ENCODE assay signal across 8 cellular contexts in genomic region chr6:137094411-137095008, GRCh38. TPM values are rescaled to one million over a fixed set of nuclear protein-coding genes. Genes with fewer than 3 reads are reported as not detected.
DNase-seq lines count a peak whose midpoint lies in the region; ATAC-seq and TF ChIP-seq lines count a peak whose summit lies in the region.

No MANE protein-coding gene starts in this region.

- H3K9me3 ChIP-seq in HEK293 (ENCODE audit: control insufficient read depth, insufficient read depth, low read depth, low read length) (no peaks in the 10 kb centered on the region), lower lobe of right lung (no peaks in the 10 kb centered on the region)

- no peak overlapping the region for H3K4me3 ChIP-seq in HEK293 (ENCODE audit: low read depth, low read length)
- peak overlapping the region in 6 of 59 donors; percentile 3 to 24 (median 12) for H3K4me3 ChIP-seq in dorsolateral prefrontal cortex
- H3K4me3 ChIP-seq in lower lobe of right lung: no peak overlapping the region

- DNase-seq in DMS153 (lab: John Stamatoyannopoulos, UW) (peak; percentile 37), NCI-H524 (lab: John Stamatoyannopoulos, UW) (peak; percentile 53 to 84), dorsolateral prefrontal cortex (peak in 4 of 10 donors; percentile 21 to 60 (median 44)), lower lobe of right lung (no peak), mesenteric fat pad (ENCODE audit: low spot score) (no peak)
- DNase-seq in activated CD4-positive, alpha-beta T cell treated with anti-CD3 and anti-CD28 coated beads for 4 hours: peak; percentile 24 to 59
- DNase-seq in stimulated activated CD8-positive, alpha-beta memory T cell treated with anti-CD3 and anti-CD28 coated beads, Interleukin-2, amount 100 ng/mL, for 1 hour (ENCODE audit: low read depth in 2 of 2): peak; percentile 19 to 23

- peak; percentile 77 to 78 for ATAC-seq in lower lobe of right lung

- H3K36me3 ChIP-seq in HEK293 (ENCODE audit: control insufficient read depth in 2 of 2, insufficient read depth in 1 of 2, low read length in 2 of 2): no peaks in the 10 kb centered on the region
- H3K36me3 ChIP-seq in lower lobe of right lung: no peaks in the 10 kb centered on the region

- H3K27me3 ChIP-seq in dorsolateral prefrontal cortex (no peaks in the 10 kb centered on the region), lower lobe of right lung (ENCODE audit: low read depth) (no peaks in the 10 kb centered on the region)

- POLR2A ChIA-PET in HEK293 (lab: Yijun Ruan, JAX): interaction anchor here (0.6 kb wide), 1 partner anchor 793 kb away, joined by 3 read pairs; no protein-coding TSS in a partner anchor

- H3K4me1 ChIP-seq in HEK293 (ENCODE audit: control insufficient read depth, insufficient read depth, low read length) (no peaks in the 10 kb centered on the region), lower lobe of right lung (peaks cover 18% of the 10 kb centered on the region)

- intact Hi-C loops in dorsolateral prefrontal cortex (cut with DNase I): loop anchor here (5.0 kb wide), 4 partner anchors 108 to 548 kb away; partner anchors contain the start of gene IFNGR1 (in 1 of the 2)
- intact Hi-C loops in lower lobe of right lung (cut with DNase I): no loop called here

- TF ChIP-seq CTCF in HEK293 (tag by site-specific recombination; IDR thresholded peaks at IDR 0.05): peak; percentile 49; the same call in 1 of the 2 replicates
- peak; percentile 54 to 90 (median 76) for TF ChIP-seq CTCF in dorsolateral prefrontal cortex (IDR thresholded peaks at IDR 0.05 in 54 of 56, conservative IDR thresholded peaks at IDR 0.05 in 2 of 56; ENCODE audit: low read depth in 1 of 56, partially characterized antibody in 56 of 56)
- peak; percentile 78 for TF ChIP-seq CTCF in lower lobe of right lung (IDR thresholded peaks at IDR 0.05)

- CTCF ChIA-PET in HEK293 (lab: Yijun Ruan, JAX): interaction anchor here (0.6 to 5.4 kb wide), 54 partner anchors 9 to 910 kb away, joined by 3 to 62 read pairs (median 4); partner anchors contain the start of gene IL20RA

- H3K27ac ChIP-seq in HEK293 (ENCODE audit: extremely low read depth, low read depth, low read length) (no peak overlapping the region), dorsolateral prefrontal cortex (peak overlapping the region in 22 of 59 donors; percentile 3 to 68 (median 51)), lower lobe of right lung (no peak overlapping the region)

TF ChIP-seq in HEK293, 187 proteins besides CTCF, POLR2A, EP300 and RAD21:
- no peak for TF ChIP-seq ZFP3 (tag by site-specific recombination; IDR thresholded peaks at IDR 0.05; ENCODE audit: low read depth)
- peak; percentile 56; the same call in 1 of the 2 replicates for TF ChIP-seq ZNF362 (tag by site-specific recombination; IDR thresholded peaks at IDR 0.05)
- 0 out of 2 replicates have a peak, but pooled peaks have one; percentile 6 for TF ChIP-seq TRIM28 (IDR thresholded peaks at IDR 0.05; ENCODE audit: borderline replicate concordance, low read length)
- TF ChIP-seq ZNF660 (tag by site-specific recombination; IDR thresholded peaks at IDR 0.05): peak; percentile 62; the same call in 1 of the 2 replicates
- TF ChIP-seq, protein P1, sequence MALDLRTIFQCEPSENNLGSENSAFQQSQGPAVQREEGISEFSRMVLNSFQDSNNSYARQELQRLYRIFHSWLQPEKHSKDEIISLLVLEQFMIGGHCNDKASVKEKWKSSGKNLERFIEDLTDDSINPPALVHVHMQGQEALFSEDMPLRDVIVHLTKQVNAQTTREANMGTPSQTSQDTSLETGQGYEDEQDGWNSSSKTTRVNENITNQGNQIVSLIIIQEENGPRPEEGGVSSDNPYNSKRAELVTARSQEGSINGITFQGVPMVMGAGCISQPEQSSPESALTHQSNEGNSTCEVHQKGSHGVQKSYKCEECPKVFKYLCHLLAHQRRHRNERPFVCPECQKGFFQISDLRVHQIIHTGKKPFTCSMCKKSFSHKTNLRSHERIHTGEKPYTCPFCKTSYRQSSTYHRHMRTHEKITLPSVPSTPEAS (tag by site-specific recombination; IDR thresholded peaks at IDR 0.05): no peak
- TF ChIP-seq ZNF654 (tag by site-specific recombination; IDR thresholded peaks at IDR 0.05; ENCODE audit: low read depth): peak; percentile 87
- peak; percentile 90 for TF ChIP-seq MYNN (tag by site-specific recombination; IDR thresholded peaks at IDR 0.05; ENCODE audit: borderline replicate concordance)
- no peak for TF ChIP-seq ZNF350 (tag by site-specific recombination; IDR thresholded peaks at IDR 0.05)

RNA-seq across cellular contexts. Expression of gene IL20RA, which starts 49.7 kb away (rescaled TPM):
- total RNA-seq in dorsolateral prefrontal cortex: 1 to 10 TPM in 114 of 120 experiments, under 1 TPM in 6; 0.86 to 4.9 (median 2.1) TPM
- 10.9 TPM for total RNA-seq in lower lobe of right lung
- total RNA-seq in mesenteric fat pad: 0.93 TPM

Comparison
In these comparisons a context has a peak if more than half of its experiments do, and no peak if none do; other contexts are left out.
1. DNase-seq: peak in DMS153 (single experiment), NCI-H524 (2 of 2), activated CD4-positive, alpha-beta T cell treated with anti-CD3 and anti-CD28 coated beads for 4 hours (2 of 2) and stimulated activated CD8-positive, alpha-beta memory T cell treated with anti-CD3 and anti-CD28 coated beads, Interleukin-2, amount 100 ng/mL, for 1 hour (2 of 2); none in lower lobe of right lung (single experiment) and mesenteric fat pad (single experiment).
2. Peak in every context shown above with its lines, with median percentiles within 50 percentile points of each other: CTCF ChIP-seq.